ENCODE assay signal across 22 cellular contexts in the genomic region with DNA sequence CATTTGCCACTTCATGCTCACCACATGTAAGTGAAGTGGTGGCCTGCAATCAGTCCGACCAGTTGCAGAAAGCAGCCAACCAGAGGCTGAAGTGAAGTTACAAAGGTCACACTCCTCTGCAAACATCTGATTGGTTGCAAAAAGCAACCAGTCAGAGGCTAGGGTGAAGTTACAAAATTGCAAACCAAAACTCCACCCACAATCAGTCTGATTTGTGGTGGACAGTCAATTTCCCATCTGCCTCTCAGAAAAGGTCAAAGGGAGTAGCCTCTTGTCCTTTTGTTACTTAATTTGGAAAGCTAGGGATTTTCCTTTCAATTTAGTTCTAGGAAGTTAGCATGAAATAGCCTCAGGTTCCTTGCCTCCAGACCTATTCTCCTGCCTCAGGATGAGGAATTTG.
"Had no signal": no experiment of that assay in that cellular context is flagged by ENCODE, and none has a peak within 500 bp of the region (broad histone marks: within the 10 kb centered on the region; RNA-seq: fewer than 3 reads in every experiment).

No MANE protein-coding gene starts in this region.

- FAIRE-seq: colon, endothelial cell of umbilical vein, islet of Langerhans, keratinocyte had no signal

- H3K9me3 ChIP-seq: gastrocnemius medialis had no signal

- H3K36me3 ChIP-seq: esophagus squamous epithelium, gastrocnemius medialis, heart right ventricle, lower lobe of right lung had no signal

- H3K4me3 ChIP-seq: coronary artery, dorsolateral prefrontal cortex, esophagus squamous epithelium, gastrocnemius medialis, heart right ventricle, lower lobe of right lung, mucosa of descending colon had no signal

- H3K4me1 ChIP-seq: esophagus squamous epithelium, lower lobe of right lung had no signal

- ATAC-seq: gastrocnemius medialis, heart right ventricle, left cardiac atrium, lower lobe of right lung, mucosa of descending colon had no signal

- H3K27me3 ChIP-seq: dorsolateral prefrontal cortex, esophagus squamous epithelium, gastrocnemius medialis, heart right ventricle had no signal

- DNase-seq: dermis blood vessel endothelial cell; dorsolateral prefrontal cortex; effector CD4-positive, alpha-beta T cell; effector memory CD4-positive, alpha-beta T cell; esophagus squamous epithelium; foreskin fibroblast; foreskin melanocyte; gastrocnemius medialis; glutamatergic neuron; head of caudate nucleus; heart right ventricle; hippocampal formation; left cardiac atrium; lower lobe of right lung; mesenchymal stem cell; mucosa of descending colon; naive B cell had no signal

- H3K27ac ChIP-seq: coronary artery, dorsolateral prefrontal cortex, esophagus squamous epithelium, gastrocnemius medialis, lower lobe of right lung had no signal
